In genomic region chr11:126999366-126999765, GRCh38 we compare ENCODE assay signal across 25 cellular contexts. TPM values are rescaled to one million over a fixed set of nuclear protein-coding genes. Genes with fewer than 3 reads are reported as not detected.
A peak's percentile ranks its signal among the peaks of the same experiment; 100 is the strongest.
DNase-seq lines count a peak whose midpoint lies in the region; ATAC-seq and TF ChIP-seq lines count a peak whose summit lies in the region.
"Had no signal": no experiment of that assay in that cellular context is flagged by ENCODE, and none has a peak within 500 bp of the region (broad histone marks: within the 10 kb centered on the region; RNA-seq: fewer than 3 reads in every experiment).

No MANE protein-coding gene starts in this region.

- H3K4me1 ChIP-seq in osteoblast (ENCODE audit: insufficient read depth, low read length), result peaks cover 44% of the 10 kb centered on the region
- H3K4me1 ChIP-seq: BE2C, SJCRH30 had no signal

- no peaks in the 10 kb centered on the region for H4K20me1 ChIP-seq in osteoblast (ENCODE audit: insufficient read depth, low read length)

- H3K4me2 ChIP-seq in osteoblast (ENCODE audit: insufficient read depth, low read length), result peak overlapping the region; percentile 87

- H3K9me3 ChIP-seq in AG04450 (ENCODE audit: control insufficient read depth, insufficient read depth, low read length) (no peaks in the 10 kb centered on the region; the same call in 1 of the 2 replicates), osteoblast (ENCODE audit: low read depth, low read length) (no peaks in the 10 kb centered on the region)
- H3K9me3 ChIP-seq: BE2C, lower lobe of right lung, SJCRH30 had no signal

- peaks cover 63% of the 10 kb centered on the region for H3K79me2 ChIP-seq in osteoblast (ENCODE audit: insufficient read depth, low read length)

- no peak for DNase-seq in AG04450 (ENCODE audit: low read depth, low spot score)
- peak; percentile 14 for DNase-seq in H7
- DNase-seq in dorsolateral prefrontal cortex, result peak in 1 of 10 donors; percentile 52
- no peak for DNase-seq in osteoblast (ENCODE audit: insufficient read length, low spot score, missing footprints)
- DNase-seq in central memory CD4-positive, alpha-beta T cell, result no peak
- no peak for DNase-seq in OCI-M2 (lab: John Stamatoyannopoulos, UW; ENCODE audit: unreplicated experiment)
- DNase-seq: activated CD4-positive, alpha-beta T cell treated with anti-CD3 and anti-CD28 coated beads, Interleukin-2, amount 50 U/mL, for 4 hours; activated CD8-positive, alpha-beta memory T cell treated with anti-CD3 and anti-CD28 coated beads, Interleukin-2, amount 50 U/mL, for 48 hours; activated naive CD4-positive, alpha-beta T cell treated with anti-CD3 and anti-CD28 coated beads, Interleukin-2, amount 50 U/mL, for 16 hours; BE2C; dermis blood vessel endothelial cell; DMS153; GOT3; head of caudate nucleus; lower lobe of right lung; NCI-H748 treated with DMSO at 0.1 percent for 48 hours; posterior cingulate gyrus; SJCRH30; stimulated activated CD4-positive, alpha-beta T cell treated with anti-CD3 and anti-CD28 coated beads, Interleukin-15, amount 100 ng/mL, for 24 hours; stimulated activated naive CD4-positive, alpha-beta T cell had no signal

- intact Hi-C loops in dorsolateral prefrontal cortex (cut with DNase I), result loop anchor here (2.0 to 10.0 kb wide), 3 partner anchors 395 to 695 kb away; partner anchors contain the start of gene DCPS (in 2 of the 2)

- ATAC-seq in HG03175 (IDR thresholded peaks at IDR 0.05; ENCODE audit: unreplicated experiment), result no peak
- ATAC-seq: activated T-helper 17 cell treated with anti-CD3 and anti-CD28 coated beads, Interleukin-2, amount 50 U/mL, for 72 hours; lower lobe of right lung; sciatic nerve had no signal

- no peaks in the 10 kb centered on the region for H3K36me3 ChIP-seq in H7 (replicated peaks; ENCODE audit: control insufficient read depth, insufficient read depth, low read length)
- no peaks in the 10 kb centered on the region for H3K36me3 ChIP-seq in osteoblast (ENCODE audit: insufficient read depth, low read length)
- H3K36me3 ChIP-seq: BE2C, lower lobe of right lung, SJCRH30 had no signal

- CTCF ChIA-PET in AG04450 (lab: Charles Lee), result interaction anchor here (1.1 to 2.9 kb wide), 4 partner anchors 9 to 558 kb away, joined by 3 to 14 read pairs (median 9); no protein-coding TSS in a partner anchor

- no peak overlapping the region for H2AFZ ChIP-seq in osteoblast (ENCODE audit: low read length)

- peak overlapping the region; percentile 80 for H3K4me3 ChIP-seq in AG04450 (ENCODE audit: low read depth, low read length)
- H3K4me3 ChIP-seq in H7 (ENCODE audit: insufficient read depth, low read depth, low read length), result no peak overlapping the region
- H3K4me3 ChIP-seq in dorsolateral prefrontal cortex, result peak overlapping the region; percentile 42 to 88 (median 71)
- H3K4me3 ChIP-seq in osteoblast (ENCODE audit: insufficient read depth, low read length), result peak overlapping the region; percentile 79
- H3K4me3 ChIP-seq: lower lobe of right lung, SJCRH30 had no signal

- H3K27me3 ChIP-seq in AG04450 (ENCODE audit: control insufficient read depth, insufficient read depth, low read length), result no peaks in the 10 kb centered on the region
- H3K27me3 ChIP-seq in H7 (ENCODE audit: control insufficient read depth, insufficient read depth, low read length), result peaks cover 61% of the 10 kb centered on the region
- peaks cover 0 to 14% (median 0%) of the 10 kb centered on the region in 45 donors for H3K27me3 ChIP-seq in dorsolateral prefrontal cortex
- no peaks in the 10 kb centered on the region for H3K27me3 ChIP-seq in osteoblast (ENCODE audit: insufficient read depth, low read length)
- H3K27me3 ChIP-seq: SJCRH30 had no signal

- TF ChIP-seq CTCF in AG04450 (IDR thresholded peaks at IDR 0.05; ENCODE audit: low read depth, low read length), result no peak
- no peak for TF ChIP-seq CTCF in dorsolateral prefrontal cortex (IDR thresholded peaks at IDR 0.05 in 54 of 56, conservative IDR thresholded peaks at IDR 0.05 in 2 of 56; ENCODE audit: low read depth in 1 of 56, partially characterized antibody in 56 of 56)
- no peak for TF ChIP-seq CTCF in osteoblast (IDR thresholded peaks at IDR 0.05; ENCODE audit: extremely low read depth, low read depth, low read length)

- H3K27ac ChIP-seq in AG04450 (ENCODE audit: low read depth, low read length) (no peak overlapping the region), dorsolateral prefrontal cortex (peak overlapping the region in 40 of 59 donors; percentile 22 to 88 (median 76)), osteoblast (ENCODE audit: low read depth, low read length) (peak overlapping the region; percentile 32)
- H3K27ac ChIP-seq: lower lobe of right lung, SJCRH30 had no signal

- POLR2A ChIA-PET in AG04450 (lab: Yijun Ruan, JAX), result no interaction called here

RNA-seq across cellular contexts. Expression of gene KIRREL3, which starts 1.2 kb away (rescaled TPM):
- polyA plus RNA-seq in AG04450 (2011; rRNA removed), result 2.3 and 2.8 TPM in 2 replicates
- polyA minus RNA-seq in AG04450 (2011; rRNA and poly(A)+ RNA removed), result 4.0 and 6.3 TPM in 2 replicates
- 0.10 and 0.55 TPM in 2 replicates for total RNA-seq in H7 (2014; rRNA removed; shearing (Covaris generic))
- total RNA-seq in dorsolateral prefrontal cortex (10 to 100 TPM; 22.2 to 74.8 (median 42.9) TPM), osteoblast (3.6 and 4.4 TPM in 2 replicates)
- total RNA-seq: activated T-helper 17 cell treated with anti-CD3 and anti-CD28 coated beads, Interleukin-2, amount 50 U/mL, for 72 hours; dermis blood vessel endothelial cell; T-helper 1 cell treated with Interleukin-12 subunit alpha and Interleukin-12 subunit beta and Interleukin-4 antibody, amounts not matched to agents 30 ng/mL and 1 ng/mL, for 36 hours; ureter had no signal
